8 cellular contexts compared by ENCODE assay signal in genomic region chr9:136728548-136729123, GRCh38. TPM values are rescaled to one million over a fixed set of nuclear protein-coding genes. Genes with fewer than 3 reads are reported as not detected.
DNase-seq lines count a peak whose midpoint lies in the region; ATAC-seq and TF ChIP-seq lines count a peak whose summit lies in the region.

No MANE protein-coding gene starts in this region.

- DNase-seq in DMS53 (lab: John Stamatoyannopoulos, UW) (peak; percentile 74), DMS53 treated with DMSO at 0.1 percent for 48 hours (lab: John Stamatoyannopoulos, UW; ENCODE audit: unreplicated experiment) (no peak), H9 (peak; percentile 64), lower lobe of right lung (peak; percentile 56), tibial artery (peak in 1 of 2 donors; percentile 67), NCI-H2171 (lab: John Stamatoyannopoulos, UW) (no peak)

- H3K4me3 Mint-ChIP-seq in H9, result peak overlapping the region; percentile 57 to 78
- H3K4me3 Mint-ChIP-seq in dendritic cell treated with granulocyte-macrophage colony-stimulating factor and Interleukin-4, amounts not matched to agents 40 ng/mL and 50 ng/mL, for 4 days, result peak overlapping the region; percentile 89

- peaks cover 10 to 24% of the 10 kb centered on the region in 2 experiments for H3K4me1 Mint-ChIP-seq in H9
- H3K4me1 Mint-ChIP-seq in dendritic cell treated with granulocyte-macrophage colony-stimulating factor and Interleukin-4, amounts not matched to agents 40 ng/mL and 50 ng/mL, for 4 days (ENCODE audit: low read depth), result peaks cover 51% of the 10 kb centered on the region

- H4K20me1 ChIP-seq in H9 (ENCODE audit: control insufficient read depth, insufficient read depth, insufficient read length) (no peaks in the 10 kb centered on the region), OCI-LY1 (ENCODE audit: insufficient read depth, low read length) (no peaks in the 10 kb centered on the region)

- H2BK20ac ChIP-seq in H9 (ENCODE audit: low read depth, low read length, poor library complexity, severe bottlenecking), result no peak overlapping the region

- H2BK12ac ChIP-seq in H9 (ENCODE audit: insufficient read length, low read depth, low read length), result no peak overlapping the region

- H3T11ph ChIP-seq in H9 (ENCODE audit: low read length), result no peak overlapping the region

- H3K23me2 ChIP-seq in H9 (ENCODE audit: insufficient read length, low read depth, low read length, poor library complexity, severe bottlenecking), result peaks cover 10% of the 10 kb centered on the region

- peaks cover 27 to 38% (median 31%) of the 10 kb centered on the region in 3 experiments for H3K36me3 Mint-ChIP-seq in H9 (ENCODE audit: insufficient read depth in 1 of 3, low read depth in 3 of 3)
- H3K36me3 Mint-ChIP-seq in dendritic cell treated with granulocyte-macrophage colony-stimulating factor and Interleukin-4, amounts not matched to agents 40 ng/mL and 50 ng/mL, for 4 days (ENCODE audit: low read depth), result peaks cover 41% of the 10 kb centered on the region

- H2AK5ac ChIP-seq in H9 (ENCODE audit: insufficient read length, low read length), result no peak overlapping the region

- no peaks in the 10 kb centered on the region; a peak in 1 of 5 replicates for H3K9me3 Mint-ChIP-seq in H9
- H3K9me3 Mint-ChIP-seq in dendritic cell treated with granulocyte-macrophage colony-stimulating factor and Interleukin-4, amounts not matched to agents 40 ng/mL and 50 ng/mL, for 4 days, result no peaks in the 10 kb centered on the region

- peak; percentile 43 to 59 for ATAC-seq in lower lobe of right lung

- no peak overlapping the region for H3K27ac Mint-ChIP-seq in H9
- H3K27ac Mint-ChIP-seq in dendritic cell treated with granulocyte-macrophage colony-stimulating factor and Interleukin-4, amounts not matched to agents 40 ng/mL and 50 ng/mL, for 4 days, result peak overlapping the region; percentile 53

- H3K14ac ChIP-seq in H9 (ENCODE audit: insufficient read depth, low read length), result peak overlapping the region; percentile 55

- no peak for TF ChIP-seq CTCF in H9 (conservative IDR thresholded peaks at IDR 0.05)
- TF ChIP-seq CTCF in OCI-LY1 (IDR thresholded peaks at IDR 0.05; ENCODE audit: low read length), result no peak
- TF ChIP-seq CTCF in lower lobe of right lung (IDR thresholded peaks at IDR 0.05), result no peak
- no peak for TF ChIP-seq CTCF in tibial artery (IDR thresholded peaks at IDR 0.05)

- H3K9me3 ChIP-seq in H9 (ENCODE audit: control insufficient read depth, low read depth, low read length), result no peaks in the 10 kb centered on the region
- no peaks in the 10 kb centered on the region for H3K9me3 ChIP-seq in OCI-LY1 (ENCODE audit: low read length)
- no peaks in the 10 kb centered on the region for H3K9me3 ChIP-seq in lower lobe of right lung
- no peaks in the 10 kb centered on the region for H3K9me3 ChIP-seq in tibial artery

- H3K9ac ChIP-seq in H9 (ENCODE audit: extremely low read depth, insufficient read length, low read length), result no peak overlapping the region
- peak overlapping the region; percentile 99 for H3K9ac ChIP-seq in OCI-LY1 (ENCODE audit: low read length)

- no peaks in the 10 kb centered on the region for H3F3A ChIP-seq in OCI-LY1 (ENCODE audit: insufficient read depth, low read length)

- H3K79me2 ChIP-seq in H9 (ENCODE audit: insufficient read depth, low read length), result peaks cover 11% of the 10 kb centered on the region; the same call in 1 of the 2 replicates
- no peaks in the 10 kb centered on the region for H3K79me2 ChIP-seq in OCI-LY1 (ENCODE audit: insufficient read depth, low read length)

- H3K4me2 ChIP-seq in H9 (ENCODE audit: insufficient read depth, insufficient read length, low read length) (peak overlapping the region; percentile 46), OCI-LY1 (ENCODE audit: low read length) (peak overlapping the region; percentile 99)

- no peak overlapping the region for H3K56ac ChIP-seq in H9 (ENCODE audit: insufficient read length, low read depth, low read length)

- no peak overlapping the region for H2BK15ac ChIP-seq in H9 (ENCODE audit: low read depth, low read length)

- H3K27ac ChIP-seq in H9 (ENCODE audit: insufficient read length, low read depth, low read length) (no peak overlapping the region), OCI-LY1 (ENCODE audit: low read depth, low read length, poor library complexity, severe bottlenecking) (no peak overlapping the region), lower lobe of right lung (peak overlapping the region; percentile 84), tibial artery (peak overlapping the region; percentile 61 to 65)

- intact Hi-C loops in dendritic cell treated with granulocyte-macrophage colony-stimulating factor and Interleukin-4, amounts not matched to agents 40 ng/mL and 50 ng/mL, for 4 days (cut with micrococcal nuclease), result loop anchor here (5.0 kb wide), 1 partner anchor 41 kb away; the partner anchor contains the start of gene AGPAT2
- intact Hi-C loops in lower lobe of right lung (cut with DNase I), result no loop called here
- intact Hi-C loops in tibial artery (cut with DNase I; ENCODE audit: low total_unique reads), result no loop called here

- H3K79me1 ChIP-seq in H9 (ENCODE audit: insufficient read depth, low read depth, low read length, poor library complexity, severe bottlenecking), result peaks cover 6% of the 10 kb centered on the region

- no peaks in the 10 kb centered on the region for H3K9me2 ChIP-seq in OCI-LY1 (ENCODE audit: low read depth, low read length)

- H3K27me3 ChIP-seq in H9 (ENCODE audit: insufficient read depth, low read length), result no peaks in the 10 kb centered on the region
- no peaks in the 10 kb centered on the region for H3K27me3 ChIP-seq in OCI-LY1 (ENCODE audit: insufficient read depth, low read length)
- H3K27me3 ChIP-seq in lower lobe of right lung (ENCODE audit: low read depth), result no peaks in the 10 kb centered on the region
- H3K27me3 ChIP-seq in tibial artery, result no peaks in the 10 kb centered on the region

- H3K36me3 ChIP-seq in OCI-LY1 (ENCODE audit: insufficient read depth, low read length) (peaks cover 38% of the 10 kb centered on the region), lower lobe of right lung (peaks cover 32% of the 10 kb centered on the region), tibial artery (peaks cover 22 to 32% (median 31%) of the 10 kb centered on the region in 3 donors)

- H2BK5ac ChIP-seq in H9 (ENCODE audit: insufficient read length, low read length), result no peak overlapping the region

- no peak overlapping the region for H2AFZ ChIP-seq in H9 (ENCODE audit: low read length)
- H2AFZ ChIP-seq in OCI-LY1 (ENCODE audit: low read length), result no peak overlapping the region

- peak overlapping the region; percentile 100 for H3K4me3 ChIP-seq in OCI-LY1 (ENCODE audit: low read depth, low read length, poor library complexity, severe bottlenecking)
- H3K4me3 ChIP-seq in lower lobe of right lung, result peak overlapping the region; percentile 93
- H3K4me3 ChIP-seq in tibial artery, result peak overlapping the region; percentile 78 to 79

- no peak overlapping the region for H4K8ac ChIP-seq in H9 (replicated peaks; ENCODE audit: insufficient read length, low read depth, low read length)

- H4K91ac ChIP-seq in H9 (ENCODE audit: insufficient read length, low read depth, low read length), result no peak overlapping the region

- H3K4me1 ChIP-seq in H9 (ENCODE audit: insufficient read depth, low read length), result no peaks in the 10 kb centered on the region
- peaks cover 27% of the 10 kb centered on the region for H3K4me1 ChIP-seq in OCI-LY1 (ENCODE audit: insufficient read depth, low read length, severe bottlenecking)
- peaks cover 43% of the 10 kb centered on the region for H3K4me1 ChIP-seq in lower lobe of right lung
- peaks cover 0 to 39% (median 27%) of the 10 kb centered on the region in 4 donors for H3K4me1 ChIP-seq in tibial artery

- no peak overlapping the region for H4K5ac ChIP-seq in H9 (ENCODE audit: insufficient read length, low read depth, low read length)

- no peak overlapping the region for H3K23ac ChIP-seq in H9 (ENCODE audit: insufficient read length, low read depth, low read length)

- WGBS in H9 (ENCODE audit: extremely low coverage, insufficient read length, low lambda C conversion rate), result no CpG with 5 or more reads among the region's 53 CpGs

- peaks cover 11% of the 10 kb centered on the region for H3K27me3 Mint-ChIP-seq in H9 (ENCODE audit: low read depth)
- peaks cover 14% of the 10 kb centered on the region for H3K27me3 Mint-ChIP-seq in dendritic cell treated with granulocyte-macrophage colony-stimulating factor and Interleukin-4, amounts not matched to agents 40 ng/mL and 50 ng/mL, for 4 days

- no peak overlapping the region for H3K18ac ChIP-seq in H9 (ENCODE audit: insufficient read length, low read depth, low read length)

- no peak overlapping the region for H3K4ac ChIP-seq in H9 (ENCODE audit: low read depth, low read length)

- no peak overlapping the region for H2BK120ac ChIP-seq in H9 (ENCODE audit: low read depth, low read length, poor library complexity, severe bottlenecking)

RNA-seq across cellular contexts. Expression of gene LCN10, which starts 14.1 kb away (rescaled TPM):
- 0.75 and 1.5 TPM in 2 replicates for total RNA-seq in H9 (2021)
- 2.5 TPM for total RNA-seq in lower lobe of right lung

RNA-seq across cellular contexts. Expression of gene DIPK1B, which starts 16.3 kb away (rescaled TPM):
- total RNA-seq in H9 (2021) (38.2 and 40.3 TPM in 2 replicates), lower lobe of right lung (15.1 TPM)

RNA-seq across cellular contexts. Expression of gene LCN6, which starts 19.7 kb away (rescaled TPM):
- total RNA-seq in H9 (2021), result not detected in 2 replicates
- 2.9 TPM for total RNA-seq in lower lobe of right lung

RNA-seq across cellular contexts. Expression of gene LCN8, which starts 29.4 kb away (rescaled TPM):
- total RNA-seq in H9 (2021), result not detected in 2 replicates
- total RNA-seq in lower lobe of right lung, result not detected

RNA-seq across cellular contexts. Expression of gene LCN15, which starts 35.7 kb away (rescaled TPM):
- total RNA-seq in H9 (2021) (0.61 TPM in 1 of 2 replicates, not detected in the other), lower lobe of right lung (not detected)

Comparison
In these comparisons a context has a peak if more than half of its experiments do, and no peak if none do; other contexts are left out.
1. DNase-seq: peak in DMS53 (single experiment), H9 (single experiment) and lower lobe of right lung (single experiment); none in DMS53 treated with DMSO at 0.1 percent for 48 hours (single experiment) and NCI-H2171 (single experiment).
2. H3K27ac ChIP-seq: peak in lower lobe of right lung (single experiment) and tibial artery (2 of 2); none in H9 (single experiment) and OCI-LY1 (single experiment).
3. Peak in every context shown above with its lines, with median percentiles within 50 percentile points of each other: H3K4me3 ChIP-seq.